In the genomic region with DNA sequence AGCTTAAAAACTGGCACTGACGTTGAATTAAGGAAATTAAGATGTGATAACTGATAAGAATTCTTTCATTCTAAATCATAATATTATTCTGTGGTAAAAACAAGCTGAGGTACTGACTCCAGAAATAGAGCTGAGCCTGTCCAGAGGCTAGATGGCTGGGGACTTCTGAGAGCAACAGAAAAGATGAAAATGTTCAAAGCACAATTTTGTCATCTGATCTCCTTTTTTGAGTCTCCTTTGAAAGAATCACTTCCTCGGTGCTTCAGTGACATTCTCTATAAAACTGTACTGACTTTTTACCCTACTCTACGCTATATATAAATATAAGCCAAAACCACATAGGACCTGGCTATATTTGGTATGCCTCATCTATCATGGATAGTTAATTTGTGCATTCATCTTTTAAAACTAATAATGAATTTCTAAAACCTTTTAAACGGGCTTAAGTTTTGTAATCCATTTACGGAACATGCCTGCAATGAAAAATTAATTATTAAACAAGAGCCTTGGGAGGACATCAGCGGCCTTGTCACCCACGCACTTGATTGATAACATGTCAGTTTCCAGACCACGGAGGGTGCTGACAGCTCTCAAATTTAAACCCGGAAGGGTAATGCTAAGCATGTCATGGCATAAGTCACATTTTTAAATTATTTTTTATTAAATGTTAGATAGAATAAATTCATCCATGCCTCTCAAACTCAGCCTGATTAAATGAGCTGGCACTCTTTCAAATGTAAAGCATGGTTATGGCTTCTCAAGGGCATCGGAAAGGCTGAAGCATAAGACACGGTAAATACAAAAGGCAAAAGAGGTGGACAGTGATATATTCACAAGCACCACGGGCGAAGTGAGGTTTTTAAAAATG, we compare ENCODE assay signal across 7 cellular contexts.
DNase-seq lines count a peak whose midpoint lies in the region; ATAC-seq and TF ChIP-seq lines count a peak whose summit lies in the region.

No MANE protein-coding gene starts in this region.

- H3K27ac ChIP-seq in substantia nigra (ENCODE audit: low read depth, low read length, poor library complexity, severe bottlenecking) = peak overlapping the region; percentile 75

- H3K9me3 Mint-ChIP-seq in activated T-cell treated with anti-CD3 and anti-CD28 coated beads, Interleukin-2, amount 50 U/mL, for 24 hours = no peaks in the 10 kb centered on the region
- H3K9me3 Mint-ChIP-seq in stimulated activated naive CD8-positive, alpha-beta T cell treated with anti-CD3 and anti-CD28 coated beads, Interleukin-15, amount 100 ng/mL, for 72 hours = no peaks in the 10 kb centered on the region

- peak; percentile 10 for DNase-seq in epithelial cell of proximal tubule (ENCODE audit: low read depth)
- DNase-seq in substantia nigra (lab: John Stamatoyannopoulos, UW) = peak in 1 of 49 donors; percentile 8
- DNase-seq in activated T-cell treated with anti-CD3 and anti-CD28 coated beads, Interleukin-2, amount 50 U/mL, for 24 hours = no peak
- DNase-seq in dermis blood vessel endothelial cell = no peak
- no peak for DNase-seq in stimulated activated naive CD8-positive, alpha-beta T cell treated with anti-CD3 and anti-CD28 coated beads, Interleukin-15, amount 100 ng/mL, for 72 hours

- H3K36me3 Mint-ChIP-seq in activated T-cell treated with anti-CD3 and anti-CD28 coated beads, Interleukin-2, amount 50 U/mL, for 24 hours (ENCODE audit: low read depth) = no peaks in the 10 kb centered on the region

- peak overlapping the region; percentile 32 for H3K4me3 ChIP-seq in epithelial cell of proximal tubule (ENCODE audit: low read depth, low read length)

- no peak for TF ChIP-seq CTCF in epithelial cell of proximal tubule (conservative IDR thresholded peaks at IDR 0.05; ENCODE audit: low read depth, low read length)

- H3K27me3 Mint-ChIP-seq in activated T-cell treated with anti-CD3 and anti-CD28 coated beads, Interleukin-2, amount 50 U/mL, for 24 hours = no peaks in the 10 kb centered on the region
- no peaks in the 10 kb centered on the region for H3K27me3 Mint-ChIP-seq in stimulated activated naive CD8-positive, alpha-beta T cell treated with anti-CD3 and anti-CD28 coated beads, Interleukin-15, amount 100 ng/mL, for 72 hours

- ATAC-seq in GM21360 (IDR thresholded peaks at IDR 0.05; ENCODE audit: unreplicated experiment) (peak; percentile 28), HG03354 (IDR thresholded peaks at IDR 0.05; ENCODE audit: poor library complexity, severe bottlenecking, unreplicated experiment) (peak; percentile 68)
- ATAC-seq in stimulated activated naive CD8-positive, alpha-beta T cell treated with anti-CD3 and anti-CD28 coated beads, Interleukin-15, amount 100 ng/mL, for 72 hours = no peak

- no peak overlapping the region for H3K27ac Mint-ChIP-seq in activated T-cell treated with anti-CD3 and anti-CD28 coated beads, Interleukin-2, amount 50 U/mL, for 24 hours
- peak overlapping the region in 1 of 2 donors; percentile 40 for H3K27ac Mint-ChIP-seq in stimulated activated naive CD8-positive, alpha-beta T cell treated with anti-CD3 and anti-CD28 coated beads, Interleukin-15, amount 100 ng/mL, for 72 hours

- H3K4me1 Mint-ChIP-seq in activated T-cell treated with anti-CD3 and anti-CD28 coated beads, Interleukin-2, amount 50 U/mL, for 24 hours (ENCODE audit: low read depth) = peaks cover 4% of the 10 kb centered on the region
- H3K4me1 Mint-ChIP-seq in stimulated activated naive CD8-positive, alpha-beta T cell treated with anti-CD3 and anti-CD28 coated beads, Interleukin-15, amount 100 ng/mL, for 72 hours = no peaks in the 10 kb centered on the region

- no peak overlapping the region for H3K4me3 Mint-ChIP-seq in activated T-cell treated with anti-CD3 and anti-CD28 coated beads, Interleukin-2, amount 50 U/mL, for 24 hours
- no peak overlapping the region for H3K4me3 Mint-ChIP-seq in stimulated activated naive CD8-positive, alpha-beta T cell treated with anti-CD3 and anti-CD28 coated beads, Interleukin-15, amount 100 ng/mL, for 72 hours
